ENCODE assay signal across 12 cellular contexts in the genomic region with DNA sequence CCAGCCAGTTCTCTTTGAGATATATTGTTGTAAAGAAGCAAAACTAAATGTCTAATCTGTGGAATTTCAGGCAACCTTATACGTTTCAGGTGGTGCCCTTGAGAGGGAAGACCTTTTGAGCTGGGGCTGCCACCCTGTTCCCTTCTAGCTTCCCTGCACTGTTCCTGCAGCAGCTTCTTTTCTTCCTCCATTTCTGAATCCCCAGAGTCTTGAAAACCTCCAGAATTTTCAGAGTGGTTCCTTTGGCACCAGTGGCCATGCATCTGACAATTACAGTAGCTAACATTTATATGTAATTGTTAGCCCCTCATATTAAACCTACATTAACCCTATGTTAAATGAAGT.
DNase-seq lines count a peak whose midpoint lies in the region; TF ChIP-seq lines count a peak whose summit lies in the region.
"Had no signal": no experiment of that assay in that cellular context is flagged by ENCODE, and none has a peak within 500 bp of the region (broad histone marks: within the 10 kb centered on the region; RNA-seq: fewer than 3 reads in every experiment).

No MANE protein-coding gene starts in this region.

- TF ChIP-seq CTCF in RWPE1 (conservative IDR thresholded peaks at IDR 0.05; ENCODE audit: low read depth): no peak
- no peak for TF ChIP-seq CTCF in esophagus squamous epithelium (IDR thresholded peaks at IDR 0.05)
- TF ChIP-seq CTCF in transverse colon (IDR thresholded peaks at IDR 0.05): no peak

- no peaks in the 10 kb centered on the region for H3K79me1 ChIP-seq in neuronal stem cell (ENCODE audit: low read depth, low read length)

- no peak overlapping the region for H4K91ac ChIP-seq in neuronal stem cell (ENCODE audit: low read depth, low read length, poor library complexity)

- H3K18ac ChIP-seq in neuronal stem cell (ENCODE audit: low read length): no peak overlapping the region

- H3K36me3 Mint-ChIP-seq in CD4-positive, alpha-beta memory T cell: peaks cover 0 to 6% of the 10 kb centered on the region in 2 donors
- H3K36me3 Mint-ChIP-seq: CD8-positive, alpha-beta T cell; natural killer cell treated with Interleukin-12 subunit alpha and Interleukin-12 subunit beta and Interleukin-15 and Interleukin-18, amount 100 ng/mL, for 72 hours had no signal

- peak overlapping the region; percentile 78 for H2BK5ac ChIP-seq in neuronal stem cell (ENCODE audit: low read length)

- H3K4me1 Mint-ChIP-seq in CD4-positive, alpha-beta memory T cell: peaks cover 0 to 7% (median 2%) of the 10 kb centered on the region in 4 donors

- H3K27me3 ChIP-seq in esophagus squamous epithelium: no peaks in the 10 kb centered on the region
- no peaks in the 10 kb centered on the region for H3K27me3 ChIP-seq in neuronal stem cell (ENCODE audit: control insufficient read depth in 3 of 3, insufficient read depth in 3 of 3, low read depth in 1 of 3, low read length in 3 of 3)
- H3K27me3 ChIP-seq in transverse colon: no peaks in the 10 kb centered on the region
- H3K27me3 ChIP-seq in CD4-positive, alpha-beta memory T cell (ENCODE audit: insufficient read depth, low read length): no peaks in the 10 kb centered on the region

- peak overlapping the region; percentile 20 for H2BK120ac ChIP-seq in neuronal stem cell (ENCODE audit: low read depth, low read length)

- no peak overlapping the region for H4K8ac ChIP-seq in neuronal stem cell (ENCODE audit: low read depth, low read length)

- peaks cover 43 to 88% (median 55%) of the 10 kb centered on the region in 3 donors for H3K4me1 ChIP-seq in esophagus squamous epithelium
- peaks cover 17 to 34% of the 10 kb centered on the region in 2 donors for H3K4me1 ChIP-seq in neuronal stem cell (ENCODE audit: control insufficient read depth in 2 of 2, insufficient read depth in 1 of 2, low read depth in 1 of 2, low read length in 2 of 2)
- H3K4me1 ChIP-seq in transverse colon: peaks cover 23 to 62% (median 35%) of the 10 kb centered on the region in 4 donors
- no peaks in the 10 kb centered on the region for H3K4me1 ChIP-seq in CD4-positive, alpha-beta memory T cell (ENCODE audit: insufficient read depth, low read length)

- CTCF ChIA-PET in RWPE1 (lab: Yijun Ruan, JAX): no interaction called here
- CTCF ChIA-PET in CD4-positive, alpha-beta memory T cell (lab: Charles Lee; ENCODE audit: partially characterized antibody): no interaction called here

- POLR2A ChIA-PET in RWPE1 (lab: Yijun Ruan, JAX; ENCODE audit: low non-redundant PET): no interaction called here
- POLR2A ChIA-PET in CD4-positive, alpha-beta memory T cell (lab: Charles Lee; ENCODE audit: partially characterized antibody): interaction anchor here (0.7 to 3.2 kb wide), 4 partner anchors 14 to 269 kb away, joined by 3 to 17 read pairs (median 3); no protein-coding TSS in a partner anchor

- DNase-seq in RWPE1 (ENCODE audit: low spot score) (no peak), esophagus squamous epithelium (lab: John Stamatoyannopoulos, UW) (no peak), neuronal stem cell (ENCODE audit: low spot score) (no peak), transverse colon (no peak), NOMO-1 treated with dmso at 0.1 percent for 144 hours (lab: John Stamatoyannopoulos, UW; ENCODE audit: unreplicated experiment) (no peak), CD1c-positive myeloid dendritic cell (ENCODE audit: extremely low spot score) (no peak)
- no peak for DNase-seq in CD4-positive, alpha-beta memory T cell
- DNase-seq: activated naive CD4-positive, alpha-beta T cell treated with anti-CD3 and anti-CD28 coated beads, Interleukin-2, amount 50 U/mL, for 16 hours; CD8-positive, alpha-beta T cell; Karpas-422; NCI-H1930 had no signal

- H3K9me3 ChIP-seq in esophagus squamous epithelium: no peaks in the 10 kb centered on the region
- peaks cover 0 to 7% of the 10 kb centered on the region in 2 donors for H3K9me3 ChIP-seq in neuronal stem cell (replicated peaks in 1 of 2; ENCODE audit: control insufficient read depth in 2 of 2, insufficient read depth in 1 of 2, low read depth in 1 of 2, low read length in 2 of 2)
- no peaks in the 10 kb centered on the region for H3K9me3 ChIP-seq in transverse colon
- no peaks in the 10 kb centered on the region for H3K9me3 ChIP-seq in CD4-positive, alpha-beta memory T cell (ENCODE audit: control insufficient read depth in 1 of 2, low read length in 2 of 2)

- H3K36me3 ChIP-seq in esophagus squamous epithelium (no peaks in the 10 kb centered on the region), neuronal stem cell (replicated peaks in 1 of 2; ENCODE audit: control insufficient read depth in 2 of 2, insufficient read depth in 2 of 2, low read length in 2 of 2) (peaks cover 0 to 2% of the 10 kb centered on the region in 2 donors), transverse colon (no peaks in the 10 kb centered on the region)
- no peaks in the 10 kb centered on the region for H3K36me3 ChIP-seq in CD4-positive, alpha-beta memory T cell (ENCODE audit: insufficient read depth, low read length)

- peak overlapping the region in 1 of 7 donors; percentile 6 for H3K27ac Mint-ChIP-seq in CD4-positive, alpha-beta memory T cell
- H3K27ac Mint-ChIP-seq: CD8-positive, alpha-beta T cell; natural killer cell treated with Interleukin-12 subunit alpha and Interleukin-12 subunit beta and Interleukin-15 and Interleukin-18, amount 100 ng/mL, for 72 hours had no signal

- H3K4ac ChIP-seq in neuronal stem cell (ENCODE audit: low read length): no peak overlapping the region

- no peak overlapping the region for H3K4me3 Mint-ChIP-seq in CD4-positive, alpha-beta memory T cell
- H3K4me3 Mint-ChIP-seq: CD8-positive, alpha-beta T cell; natural killer cell treated with Interleukin-12 subunit alpha and Interleukin-12 subunit beta and Interleukin-15 and Interleukin-18, amount 100 ng/mL, for 72 hours had no signal

- peak overlapping the region; percentile 49 for H2BK12ac ChIP-seq in neuronal stem cell (ENCODE audit: low read length)

- H3K27ac ChIP-seq in RWPE1 (peak overlapping the region; percentile 78), esophagus squamous epithelium (peak overlapping the region; percentile 80 to 90 (median 88)), neuronal stem cell (replicated peaks; ENCODE audit: low read length) (peak overlapping the region; percentile 94), transverse colon (peak overlapping the region; percentile 61 to 75 (median 70))
- no peak overlapping the region for H3K27ac ChIP-seq in CD4-positive, alpha-beta memory T cell (ENCODE audit: low read depth, low read length)

- no peak overlapping the region for H3K4me2 ChIP-seq in neuronal stem cell (ENCODE audit: insufficient read depth, low read length, poor library complexity, severe bottlenecking)

- no peak for TF ChIP-seq POLR2A in esophagus squamous epithelium (IDR thresholded peaks at IDR 0.05)
- TF ChIP-seq POLR2A in transverse colon (IDR thresholded peaks at IDR 0.05): no peak

- WGBS in esophagus squamous epithelium, 2 donors: 29 to 33% methylated on average over 1 of the region's 1 CpG
- no CpG with 5 or more reads among the region's 1 CpG for WGBS in neuronal stem cell (ENCODE audit: extremely low coverage in 2 of 2, insufficient read length in 2 of 2, insufficient replicate concordance in 1 of 2), 2 donors
- WGBS in transverse colon (ENCODE audit: low coverage in 1 of 2), 2 donors: 43% methylated on average over 1 of the region's 1 CpG; no CpG with 5 or more reads in 1 of the 2 donors

- H2BK15ac ChIP-seq in neuronal stem cell (ENCODE audit: low read length): no peak overlapping the region

- H3K9ac ChIP-seq in neuronal stem cell (ENCODE audit: low read depth, low read length, poor library complexity): no peak overlapping the region

- no peak overlapping the region for H3K23ac ChIP-seq in neuronal stem cell (ENCODE audit: low read depth, low read length, poor library complexity)

- H3K4me3 ChIP-seq in esophagus squamous epithelium: no peak overlapping the region
- H3K4me3 ChIP-seq in neuronal stem cell (ENCODE audit: low read length in 2 of 2): no peak overlapping the region
- H3K4me3 ChIP-seq in transverse colon: no peak overlapping the region
- no peak overlapping the region for H3K4me3 ChIP-seq in CD4-positive, alpha-beta memory T cell (ENCODE audit: low read length in 2 of 2)

- no peaks in the 10 kb centered on the region for H3K27me3 Mint-ChIP-seq in CD4-positive, alpha-beta memory T cell
- H3K27me3 Mint-ChIP-seq: natural killer cell treated with Interleukin-12 subunit alpha and Interleukin-12 subunit beta and Interleukin-15 and Interleukin-18, amount 100 ng/mL, for 72 hours had no signal

- in situ Hi-C loops in transverse colon (cut with MboI; ENCODE audit: low pct_ligation_motif_present in 1 of 4, low pct_unique_long_range_greater_than_20kb in 1 of 4, low sequenced_read_pairs in 3 of 4): no loop called here

- no peak for TF ChIP-seq EP300 in transverse colon (IDR thresholded peaks at IDR 0.05; ENCODE audit: low read depth)

- no peaks in the 10 kb centered on the region for H3K9me3 Mint-ChIP-seq in CD4-positive, alpha-beta memory T cell
- H3K9me3 Mint-ChIP-seq: CD8-positive, alpha-beta T cell; natural killer cell treated with Interleukin-12 subunit alpha and Interleukin-12 subunit beta and Interleukin-15 and Interleukin-18, amount 100 ng/mL, for 72 hours had no signal

- intact Hi-C loops in esophagus squamous epithelium (cut with DNase I) (no loop called here), transverse colon (cut with DNase I; ENCODE audit: low total_unique reads) (loop anchor here (10.0 kb wide), 1 partner anchor 377 kb away; no protein-coding TSS in a partner anchor)
- intact Hi-C loops in CD4-positive, alpha-beta memory T cell (cut with micrococcal nuclease): no loop called here

- no peak overlapping the region for H3K14ac ChIP-seq in neuronal stem cell (ENCODE audit: low read length)

- no peak overlapping the region for H2AK5ac ChIP-seq in neuronal stem cell (ENCODE audit: low read depth, low read length)

- H2AFZ ChIP-seq in neuronal stem cell (ENCODE audit: low read length): no peak overlapping the region
